10 cellular contexts compared by ENCODE assay signal in genomic region chr6:118394106-118394505, GRCh38.
"Had no signal": no experiment of that assay in that cellular context is flagged by ENCODE, and none has a peak within 500 bp of the region (broad histone marks: within the 10 kb centered on the region; RNA-seq: fewer than 3 reads in every experiment).

No MANE protein-coding gene starts in this region.

- H3K9me3 Mint-ChIP-seq: HFFc6 had no signal

- ATAC-seq: HCT116, HepG2 had no signal

- H3K4me1 ChIP-seq: HAP-1 had no signal

- H3K9me3 ChIP-seq: HAP-1 had no signal

- H3K4me2 ChIP-seq: KMS-11 had no signal

- H3K27ac ChIP-seq: GM23248, HL-60, KMS-11 had no signal

- DNase-seq: GM23248, GOT3, H7, HFFc6, KBM-7 had no signal

- H3K36me3 ChIP-seq: HAP-1 had no signal

- H3K4me3 Mint-ChIP-seq: HFFc6 had no signal

- H3K9ac ChIP-seq: GM23248, KMS-11 had no signal

- H3K4me3 ChIP-seq: GM23248, HAP-1 had no signal

- H2AFZ ChIP-seq: GM23248 had no signal

- H3K27ac Mint-ChIP-seq: HFFc6 had no signal
